Comparison of ENCODE assay signal across 15 cellular contexts in the genomic region with DNA sequence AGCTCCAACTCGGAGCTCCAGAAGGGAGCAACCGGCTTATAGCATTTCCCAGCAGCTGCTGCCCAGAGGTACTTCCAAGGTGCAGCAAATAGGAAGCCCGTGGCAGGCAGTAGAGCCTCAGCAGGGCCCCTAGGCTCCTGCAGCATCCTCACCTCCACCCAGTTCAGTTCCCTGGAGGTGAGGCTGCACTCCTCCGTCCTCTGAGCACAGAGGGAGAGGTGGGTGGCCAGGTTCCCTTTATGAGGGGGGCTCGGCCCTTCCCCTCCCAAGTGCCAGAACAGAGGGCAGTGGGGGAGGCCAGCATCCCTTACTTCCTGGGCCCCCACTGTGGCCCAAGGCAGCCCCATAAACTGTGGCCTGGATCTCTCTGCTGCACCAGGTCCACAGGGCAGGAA.
DNase-seq lines count a peak whose midpoint lies in the region; ATAC-seq and TF ChIP-seq lines count a peak whose summit lies in the region.
"Had no signal": no experiment of that assay in that cellular context is flagged by ENCODE, and none has a peak within 500 bp of the region (broad histone marks: within the 10 kb centered on the region; RNA-seq: fewer than 3 reads in every experiment).

No MANE protein-coding gene starts in this region.

- no peaks in the 10 kb centered on the region for H3K36me3 ChIP-seq in RWPE2 (ENCODE audit: low read depth)
- no peaks in the 10 kb centered on the region for H3K36me3 ChIP-seq in endodermal cell (ENCODE audit: control insufficient read depth, insufficient read depth, low read length)
- peaks cover 20% of the 10 kb centered on the region for H3K36me3 ChIP-seq in osteoblast (ENCODE audit: insufficient read depth, low read length)
- peaks cover 10% of the 10 kb centered on the region for H3K36me3 ChIP-seq in upper lobe of right lung
- H3K36me3 ChIP-seq in ovary = no peaks in the 10 kb centered on the region

- H3K9ac ChIP-seq in endodermal cell (ENCODE audit: extremely low read depth, low read length, poor library complexity, severe bottlenecking) = no peak overlapping the region

- no peaks in the 10 kb centered on the region for H3K36me3 Mint-ChIP-seq in endodermal cell (ENCODE audit: low read depth)

- no peaks in the 10 kb centered on the region for H3K79me2 ChIP-seq in osteoblast (ENCODE audit: insufficient read depth, low read length)

- peak; percentile 31 for DNase-seq in RWPE2 (ENCODE audit: low spot score)
- DNase-seq in endodermal cell = peak; percentile 26
- DNase-seq in osteoblast (ENCODE audit: insufficient read length, low spot score, missing footprints) = peak; percentile 69
- peak; percentile 53 for DNase-seq in upper lobe of right lung
- no peak for DNase-seq in ovary
- no peak for DNase-seq in hepatic stellate cell (ENCODE audit: low spot score)
- DNase-seq: ACHN; AML-193; Caco-2; CD4-positive, alpha-beta T cell; HFFc6 had no signal

- no peak overlapping the region for H2AFZ ChIP-seq in osteoblast (ENCODE audit: low read length)
- H2AFZ ChIP-seq: GM23338 had no signal

- no peaks in the 10 kb centered on the region for H3K4me1 ChIP-seq in RWPE2 (ENCODE audit: insufficient read depth, poor library complexity, severe bottlenecking)
- no peaks in the 10 kb centered on the region for H3K4me1 ChIP-seq in endodermal cell (ENCODE audit: control insufficient read depth, insufficient read depth, low read length)
- H3K4me1 ChIP-seq in osteoblast (ENCODE audit: insufficient read depth, low read length) = peaks cover 13% of the 10 kb centered on the region
- no peaks in the 10 kb centered on the region for H3K4me1 ChIP-seq in upper lobe of right lung
- H3K4me1 ChIP-seq in ovary (ENCODE audit: insufficient read depth) = no peaks in the 10 kb centered on the region
- H3K4me1 ChIP-seq: Caco-2 had no signal

- no peak for TF ChIP-seq EP300 in ovary (IDR thresholded peaks at IDR 0.05)

- peaks cover 2% of the 10 kb centered on the region for H4K20me1 ChIP-seq in osteoblast (ENCODE audit: insufficient read depth, low read length)

- no peak for TF ChIP-seq CTCF in RWPE2 (IDR thresholded peaks at IDR 0.05; ENCODE audit: poor library complexity, severe bottlenecking)
- no peak for TF ChIP-seq CTCF in endodermal cell (conservative IDR thresholded peaks at IDR 0.05)
- no peak for TF ChIP-seq CTCF in osteoblast (IDR thresholded peaks at IDR 0.05; ENCODE audit: extremely low read depth, low read depth, low read length)
- TF ChIP-seq CTCF in upper lobe of right lung (IDR thresholded peaks at IDR 0.05) = no peak
- TF ChIP-seq CTCF in ovary (IDR thresholded peaks at IDR 0.05) = no peak

- no peak overlapping the region for H3K4me2 ChIP-seq in osteoblast (ENCODE audit: insufficient read depth, low read length)
- H3K4me2 ChIP-seq: GM23338 had no signal

- H3K9me3 ChIP-seq in RWPE2 (ENCODE audit: severe bottlenecking) = no peaks in the 10 kb centered on the region
- no peaks in the 10 kb centered on the region for H3K9me3 ChIP-seq in endodermal cell (ENCODE audit: control insufficient read depth, low read length)
- no peaks in the 10 kb centered on the region for H3K9me3 ChIP-seq in osteoblast (ENCODE audit: low read depth, low read length)
- H3K9me3 ChIP-seq in upper lobe of right lung = no peaks in the 10 kb centered on the region
- H3K9me3 ChIP-seq in ovary = no peaks in the 10 kb centered on the region
- H3K9me3 ChIP-seq: Caco-2 had no signal

- H3K27me3 ChIP-seq in RWPE2 (ENCODE audit: insufficient read depth, poor library complexity, severe bottlenecking) = no peaks in the 10 kb centered on the region
- no peaks in the 10 kb centered on the region for H3K27me3 ChIP-seq in endodermal cell (ENCODE audit: control insufficient read depth, insufficient read depth, low read length, poor library complexity, severe bottlenecking)
- H3K27me3 ChIP-seq in osteoblast (ENCODE audit: insufficient read depth, low read length) = no peaks in the 10 kb centered on the region
- no peaks in the 10 kb centered on the region for H3K27me3 ChIP-seq in upper lobe of right lung
- H3K27me3 ChIP-seq in ovary = no peaks in the 10 kb centered on the region

- H3K27me3 Mint-ChIP-seq in endodermal cell (ENCODE audit: insufficient read depth) = no peaks in the 10 kb centered on the region
- H3K27me3 Mint-ChIP-seq: CD4-positive, alpha-beta T cell had no signal

- 93% methylated on average over 3 to 5 of the region's 5 CpGs for WGBS in endodermal cell (ENCODE audit: insufficient coverage in 1 of 2, insufficient read length in 1 of 2), 2 experiments
- WGBS in ovary, 3 donors = 63 to 80% (median 65%) methylated on average over 5 of the region's 5 CpGs

- no peaks in the 10 kb centered on the region for H3K4me1 Mint-ChIP-seq in endodermal cell

- ATAC-seq in RWPE2 (ENCODE audit: low read depth) (no peak), upper lobe of right lung (no peak), HG02852 (IDR thresholded peaks at IDR 0.05; ENCODE audit: unreplicated experiment) (no peak)
- ATAC-seq: GM23338, HCT116 had no signal

- H3K27ac ChIP-seq in RWPE2 (ENCODE audit: poor library complexity, severe bottlenecking) = no peak overlapping the region
- no peak overlapping the region for H3K27ac ChIP-seq in endodermal cell (ENCODE audit: low read depth, low read length)
- H3K27ac ChIP-seq in osteoblast (ENCODE audit: low read depth, low read length) = no peak overlapping the region
- no peak overlapping the region for H3K27ac ChIP-seq in upper lobe of right lung
- H3K27ac ChIP-seq in ovary = no peak overlapping the region
- H3K27ac ChIP-seq: C4-2B had no signal

- no peak overlapping the region for H3K4me3 Mint-ChIP-seq in endodermal cell
- H3K4me3 Mint-ChIP-seq: CD4-positive, alpha-beta T cell; GM23338; HFFc6 had no signal

- H3K4me3 ChIP-seq in RWPE2 (ENCODE audit: severe bottlenecking) (no peak overlapping the region), endodermal cell (ENCODE audit: low read length) (no peak overlapping the region), osteoblast (ENCODE audit: insufficient read depth, low read length) (no peak overlapping the region), upper lobe of right lung (no peak overlapping the region), ovary (no peak overlapping the region)
- H3K4me3 ChIP-seq: GM23338 had no signal

- intact Hi-C loops in upper lobe of right lung (cut with DNase I) (no loop called here), ovary (cut with DNase I) (no loop called here)

- no peak for TF ChIP-seq POLR2A in ovary (IDR thresholded peaks at IDR 0.05)

- H3K9me3 Mint-ChIP-seq in endodermal cell = no peaks in the 10 kb centered on the region
- H3K9me3 Mint-ChIP-seq: CD4-positive, alpha-beta T cell; HFFc6 had no signal

- no peak overlapping the region for H3K27ac Mint-ChIP-seq in endodermal cell
- H3K27ac Mint-ChIP-seq: CD4-positive, alpha-beta T cell; GM23338; HFFc6 had no signal

Comparison
In these comparisons a context has a peak if more than half of its experiments do, and no peak if none do; other contexts are left out.
1. DNase-seq: peak in RWPE2 (single experiment), endodermal cell (single experiment), osteoblast (single experiment) and upper lobe of right lung (single experiment); none in ovary (0 of 5) and hepatic stellate cell (single experiment).